In the genomic region with DNA sequence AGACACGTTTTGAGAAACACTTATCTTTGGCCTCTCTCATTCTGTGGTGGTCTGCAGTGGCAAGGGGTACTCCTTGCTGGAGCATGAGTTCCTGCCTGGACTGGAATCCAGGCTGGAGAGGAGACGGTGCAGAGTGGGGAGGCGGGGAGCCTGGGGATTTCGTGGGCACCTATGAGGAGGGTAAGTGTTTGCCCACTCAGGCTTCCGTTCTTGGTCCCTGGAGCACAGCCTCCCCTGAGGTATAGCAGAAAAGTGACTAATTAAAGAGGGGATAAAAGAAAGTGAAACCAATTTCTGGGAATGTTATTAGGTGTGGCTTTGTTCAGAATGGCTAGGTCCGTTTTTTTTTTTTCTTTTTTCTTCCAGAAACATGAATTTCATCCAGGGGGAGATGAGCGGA, we compare ENCODE assay signal across 2 cellular contexts.
TF ChIP-seq lines count a peak whose summit lies in the region.

No MANE protein-coding gene starts in this region.

TF ChIP-seq in HepG2, 621 proteins besides CTCF, POLR2A, EP300 and RAD21:
- TF ChIP-seq ARHGAP35 (CRISPR knock-in tag; IDR thresholded peaks at IDR 0.05; ENCODE audit: borderline replicate concordance) (no peak), KDM6A (CRISPR knock-in tag; IDR thresholded peaks at IDR 0.05; ENCODE audit: low read depth) (no peak), ZNF10 (CRISPR knock-in tag; IDR thresholded peaks at IDR 0.05; ENCODE audit: borderline replicate concordance, low read depth) (no peak), ZNF484 (CRISPR knock-in tag; IDR thresholded peaks at IDR 0.05; ENCODE audit: borderline replicate concordance, low read depth) (no peak), LCORL (IDR thresholded peaks at IDR 0.05) (no peak), LCORL (CRISPR knock-in tag; IDR thresholded peaks at IDR 0.05) (no peak), ZEB1 (IDR thresholded peaks at IDR 0.05; ENCODE audit: insufficient replicate concordance, low read depth) (no peak), ZIK1 (CRISPR knock-in tag; IDR thresholded peaks at IDR 0.05; ENCODE audit: borderline replicate concordance, low read depth) (no peak)
- TF ChIP-seq, protein P1, sequence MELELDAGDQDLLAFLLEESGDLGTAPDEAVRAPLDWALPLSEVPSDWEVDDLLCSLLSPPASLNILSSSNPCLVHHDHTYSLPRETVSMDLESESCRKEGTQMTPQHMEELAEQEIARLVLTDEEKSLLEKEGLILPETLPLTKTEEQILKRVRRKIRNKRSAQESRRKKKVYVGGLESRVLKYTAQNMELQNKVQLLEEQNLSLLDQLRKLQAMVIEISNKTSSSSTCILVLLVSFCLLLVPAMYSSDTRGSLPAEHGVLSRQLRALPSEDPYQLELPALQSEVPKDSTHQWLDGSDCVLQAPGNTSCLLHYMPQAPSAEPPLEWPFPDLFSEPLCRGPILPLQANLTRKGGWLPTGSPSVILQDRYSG (CRISPR knock-in tag; IDR thresholded peaks at IDR 0.05): no peak
- TF ChIP-seq, protein P2, sequence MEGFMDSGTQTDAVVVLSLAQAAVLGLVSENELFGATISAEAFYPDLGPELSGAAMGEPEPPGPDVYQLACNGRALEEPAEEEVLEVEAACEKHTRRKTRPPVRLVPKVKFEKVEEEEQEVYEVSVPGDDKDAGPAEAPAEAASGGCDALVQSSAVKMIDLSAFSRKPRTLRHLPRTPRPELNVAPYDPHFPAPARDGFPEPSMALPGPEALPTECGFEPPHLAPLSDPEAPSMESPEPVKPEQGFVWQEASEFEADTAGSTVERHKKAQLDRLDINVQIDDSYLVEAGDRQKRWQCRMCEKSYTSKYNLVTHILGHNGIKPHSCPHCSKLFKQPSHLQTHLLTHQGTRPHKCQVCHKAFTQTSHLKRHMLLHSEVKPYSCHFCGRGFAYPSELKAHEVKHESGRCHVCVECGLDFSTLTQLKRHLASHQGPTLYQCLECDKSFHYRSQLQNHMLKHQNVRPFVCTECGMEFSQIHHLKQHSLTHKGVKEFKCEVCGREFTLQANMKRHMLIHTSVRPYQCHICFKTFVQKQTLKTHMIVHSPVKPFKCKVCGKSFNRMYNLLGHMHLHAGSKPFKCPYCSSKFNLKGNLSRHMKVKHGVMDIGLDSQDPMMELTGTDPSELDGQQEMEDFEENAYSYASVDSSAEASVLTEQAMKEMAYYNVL (CRISPR knock-in tag; IDR thresholded peaks at IDR 0.05; ENCODE audit: borderline replicate concordance): no peak
- TF ChIP-seq, protein P3, sequence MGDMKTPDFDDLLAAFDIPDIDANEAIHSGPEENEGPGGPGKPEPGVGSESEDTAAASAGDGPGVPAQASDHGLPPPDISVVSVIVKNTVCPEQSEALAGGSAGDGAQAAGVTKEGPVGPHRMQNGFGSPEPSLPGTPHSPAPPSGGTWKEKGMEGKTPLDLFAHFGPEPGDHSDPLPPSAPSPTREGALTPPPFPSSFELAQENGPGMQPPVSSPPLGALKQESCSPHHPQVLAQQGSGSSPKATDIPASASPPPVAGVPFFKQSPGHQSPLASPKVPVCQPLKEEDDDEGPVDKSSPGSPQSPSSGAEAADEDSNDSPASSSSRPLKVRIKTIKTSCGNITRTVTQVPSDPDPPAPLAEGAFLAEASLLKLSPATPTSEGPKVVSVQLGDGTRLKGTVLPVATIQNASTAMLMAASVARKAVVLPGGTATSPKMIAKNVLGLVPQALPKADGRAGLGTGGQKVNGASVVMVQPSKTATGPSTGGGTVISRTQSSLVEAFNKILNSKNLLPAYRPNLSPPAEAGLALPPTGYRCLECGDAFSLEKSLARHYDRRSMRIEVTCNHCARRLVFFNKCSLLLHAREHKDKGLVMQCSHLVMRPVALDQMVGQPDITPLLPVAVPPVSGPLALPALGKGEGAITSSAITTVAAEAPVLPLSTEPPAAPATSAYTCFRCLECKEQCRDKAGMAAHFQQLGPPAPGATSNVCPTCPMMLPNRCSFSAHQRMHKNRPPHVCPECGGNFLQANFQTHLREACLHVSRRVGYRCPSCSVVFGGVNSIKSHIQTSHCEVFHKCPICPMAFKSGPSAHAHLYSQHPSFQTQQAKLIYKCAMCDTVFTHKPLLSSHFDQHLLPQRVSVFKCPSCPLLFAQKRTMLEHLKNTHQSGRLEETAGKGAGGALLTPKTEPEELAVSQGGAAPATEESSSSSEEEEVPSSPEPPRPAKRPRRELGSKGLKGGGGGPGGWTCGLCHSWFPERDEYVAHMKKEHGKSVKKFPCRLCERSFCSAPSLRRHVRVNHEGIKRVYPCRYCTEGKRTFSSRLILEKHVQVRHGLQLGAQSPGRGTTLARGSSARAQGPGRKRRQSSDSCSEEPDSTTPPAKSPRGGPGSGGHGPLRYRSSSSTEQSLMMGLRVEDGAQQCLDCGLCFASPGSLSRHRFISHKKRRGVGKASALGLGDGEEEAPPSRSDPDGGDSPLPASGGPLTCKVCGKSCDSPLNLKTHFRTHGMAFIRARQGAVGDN (CRISPR knock-in tag; IDR thresholded peaks at IDR 0.05): no peak

TF ChIP-seq in H1, 55 proteins besides CTCF, POLR2A, EP300 and RAD21:
- no peak for TF ChIP-seq CREB1 (IDR thresholded peaks at IDR 0.05)
- TF ChIP-seq HDAC6 (IDR thresholded peaks at IDR 0.05; ENCODE audit: low read depth, low read length): no peak
- no peak for TF ChIP-seq JUN (IDR thresholded peaks at IDR 0.05; ENCODE audit: low read depth, low read length)
- TF ChIP-seq NRF1 (IDR thresholded peaks at IDR 0.05; ENCODE audit: low read depth, low read length): no peak
- TF ChIP-seq RXRA (IDR thresholded peaks at IDR 0.05; ENCODE audit: insufficient read depth, low read depth, low read length): no peak
- TF ChIP-seq GABPA (IDR thresholded peaks at IDR 0.05; ENCODE audit: borderline replicate concordance, insufficient read depth, low read length): no peak
- no peak for TF ChIP-seq BRCA1 (IDR thresholded peaks at IDR 0.05; ENCODE audit: low read depth, low read length)
- TF ChIP-seq SUZ12 (IDR thresholded peaks at IDR 0.05; ENCODE audit: low read length): no peak
- TF ChIP-seq POU5F1 (IDR thresholded peaks at IDR 0.05; ENCODE audit: low read depth, low read length): no peak
- no peak for TF ChIP-seq BACH1 (IDR thresholded peaks at IDR 0.05; ENCODE audit: low read length)
- TF ChIP-seq, protein P4, sequence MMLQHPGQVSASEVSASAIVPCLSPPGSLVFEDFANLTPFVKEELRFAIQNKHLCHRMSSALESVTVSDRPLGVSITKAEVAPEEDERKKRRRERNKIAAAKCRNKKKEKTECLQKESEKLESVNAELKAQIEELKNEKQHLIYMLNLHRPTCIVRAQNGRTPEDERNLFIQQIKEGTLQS (IDR thresholded peaks at IDR 0.05; ENCODE audit: insufficient read depth, low read depth, low read length): no peak
- no peak for TF ChIP-seq TCF12 (IDR thresholded peaks at IDR 0.05; ENCODE audit: low read depth, low read length)
- TF ChIP-seq CEBPB (IDR thresholded peaks at IDR 0.05; ENCODE audit: low read depth, low read length): no peak
- no peak for TF ChIP-seq BCL11A (IDR thresholded peaks at IDR 0.05; ENCODE audit: low read depth in 2 of 2, low read length in 2 of 2)
- TF ChIP-seq SIRT6 (IDR thresholded peaks at IDR 0.05; ENCODE audit: low read length): no peak
- TF ChIP-seq FOSL1 (IDR thresholded peaks at IDR 0.05; ENCODE audit: insufficient read depth, low read depth, low read length): no peak
- TF ChIP-seq EZH2 (IDR thresholded peaks at IDR 0.05; ENCODE audit: low read depth, low read length, severe bottlenecking): no peak
